15 cellular contexts compared by ENCODE assay signal in genomic region chr2:234694244-234695013, GRCh38.
A peak's percentile ranks its signal among the peaks of the same experiment; 100 is the strongest.
DNase-seq lines count a peak whose midpoint lies in the region; ATAC-seq, FAIRE-seq and TF ChIP-seq lines count a peak whose summit lies in the region.
"Had no signal": no experiment of that assay in that cellular context is flagged by ENCODE, and none has a peak within 500 bp of the region (broad histone marks: within the 10 kb centered on the region; RNA-seq: fewer than 3 reads in every experiment).

No MANE protein-coding gene starts in this region.

- H3K4me1 ChIP-seq in RWPE2 (ENCODE audit: insufficient read depth, poor library complexity, severe bottlenecking) (peaks cover 34% of the 10 kb centered on the region), skeletal muscle satellite cell (ENCODE audit: control insufficient read depth, insufficient read depth, low read length) (peaks cover 30% of the 10 kb centered on the region)
- H3K4me1 ChIP-seq: parathyroid adenoma had no signal

- TF ChIP-seq CTCF in RWPE2 (IDR thresholded peaks at IDR 0.05; ENCODE audit: poor library complexity, severe bottlenecking), result no peak

- no peak overlapping the region for H3K9ac ChIP-seq in skeletal muscle satellite cell (ENCODE audit: low read depth, low read length)
- H3K9ac ChIP-seq: parathyroid adenoma had no signal

- H3K36me3 ChIP-seq in RWPE2 (ENCODE audit: low read depth), result no peaks in the 10 kb centered on the region
- H3K36me3 ChIP-seq in skeletal muscle satellite cell (ENCODE audit: insufficient read depth, low read length), result no peaks in the 10 kb centered on the region
- H3K36me3 ChIP-seq: tibial nerve had no signal

- H3K27ac ChIP-seq in RWPE2 (ENCODE audit: poor library complexity, severe bottlenecking), result peak overlapping the region; percentile 30
- H3K27ac ChIP-seq: parathyroid adenoma, tibial nerve had no signal

- no peaks in the 10 kb centered on the region for H3K27me3 ChIP-seq in RWPE2 (ENCODE audit: insufficient read depth, poor library complexity, severe bottlenecking)
- no peaks in the 10 kb centered on the region for H3K27me3 ChIP-seq in skeletal muscle satellite cell (ENCODE audit: control insufficient read depth, insufficient read depth, low read length)
- H3K27me3 ChIP-seq: tibial nerve had no signal

- no peak for FAIRE-seq in urothelium cell line (lab: Jason Lieb, UNC)
- FAIRE-seq: GM18507 had no signal

- peak overlapping the region; percentile 48 for H3K4me2 ChIP-seq in skeletal muscle satellite cell (ENCODE audit: low read length)

- DNase-seq in HCEC 1CT (peak; percentile 97), RWPE2 (ENCODE audit: low spot score) (no peak), fibroblast of the conjunctiva (ENCODE audit: low read depth) (peak; percentile 49), urothelium cell line (ENCODE audit: low spot score) (no peak), NCI-H524 treated with DMSO at 0.1 percent for 48 hours (lab: John Stamatoyannopoulos, UW) (no peak), NCI-H1694 (lab: John Stamatoyannopoulos, UW) (no peak)
- no peak for DNase-seq in stimulated activated CD4-positive, alpha-beta T cell treated with anti-CD3 and anti-CD28 coated beads, Interleukin-12 subunit alpha, Interleukin-12 subunit beta, amount 100 ng/mL, for 4 hours
- DNase-seq: activated CD4-positive, alpha-beta T cell treated with anti-CD3 and anti-CD28 coated beads for 48 hours; KG1; left cardiac atrium; NCI-H446 treated with DMSO at 0.1 percent for 48 hours had no signal

- H3K9me3 ChIP-seq in RWPE2 (ENCODE audit: severe bottlenecking) (peaks cover 21% of the 10 kb centered on the region), skeletal muscle satellite cell (replicated peaks; ENCODE audit: low read length) (no peaks in the 10 kb centered on the region)

- ATAC-seq in RWPE2 (ENCODE audit: low read depth), result peak; percentile 87
- ATAC-seq: left cardiac atrium had no signal

- no peak overlapping the region for H3K4me3 ChIP-seq in RWPE2 (ENCODE audit: severe bottlenecking)
- H3K4me3 ChIP-seq in skeletal muscle satellite cell (ENCODE audit: low read length), result no peak overlapping the region
- H3K4me3 ChIP-seq: tibial nerve had no signal

Comparison
In these comparisons a context has a peak if more than half of its experiments do, and no peak if none do; other contexts are left out.
1. DNase-seq: peak in HCEC 1CT (single experiment) and fibroblast of the conjunctiva (single experiment); none in RWPE2 (single experiment), urothelium cell line (single experiment), NCI-H524 treated with DMSO at 0.1 percent for 48 hours (single experiment), NCI-H1694 (single experiment) and stimulated activated CD4-positive, alpha-beta T cell treated with anti-CD3 and anti-CD28 coated beads, Interleukin-12 subunit alpha, Interleukin-12 subunit beta, amount 100 ng/mL, for 4 hours (single experiment).